In genomic region chr15:60618206-60618605, GRCh38 we compare ENCODE assay signal across 27 cellular contexts.
"Had no signal": no experiment of that assay in that cellular context is flagged by ENCODE, and none has a peak within 500 bp of the region (broad histone marks: within the 10 kb centered on the region; RNA-seq: fewer than 3 reads in every experiment).

No MANE protein-coding gene starts in this region.

- H3K36me3 ChIP-seq: ascending aorta, breast epithelium, cardiac muscle cell, gastroesophageal sphincter had no signal

- H3K27me3 ChIP-seq: ascending aorta, breast epithelium, gastroesophageal sphincter had no signal

- DNase-seq: activated CD4-positive, alpha-beta memory T cell treated with anti-CD3 and anti-CD28 coated beads for 36 hours; activated CD4-positive, alpha-beta T cell treated with anti-CD3 and anti-CD28 coated beads for 36 hours; activated CD4-positive, alpha-beta T cell treated with anti-CD3 and anti-CD28 coated beads, Interleukin-2, amount 10 ng/mL, durations not matched to agents 24 days and 14 days; activated CD4-positive, CD25-positive, alpha-beta regulatory T cell; activated CD4-positive, CD25-positive, alpha-beta regulatory T cell treated with anti-CD3 and anti-CD28 coated beads, Interleukin-2, amount 50 U/mL, for 72 hours; activated CD8-positive, alpha-beta memory T cell treated with anti-CD3 and anti-CD28 coated beads, Interleukin-2, amount 10 ng/mL, durations not matched to agents 7 days and 5 days; activated CD8-positive, alpha-beta memory T cell treated with anti-CD3 and anti-CD28 coated beads, Interleukin-2, amount 50 U/mL, for 4 hours; activated CD8-positive, alpha-beta T cell treated with anti-CD3 and anti-CD28 coated beads, Interleukin-2, amount 10 ng/mL, durations not matched to agents 7 days and 5 days; activated gamma-delta T cell; activated naive CD4-positive, alpha-beta T cell; activated naive CD4-positive, alpha-beta T cell treated with anti-CD3 and anti-CD28 coated beads, Interleukin-2, amount 10 ng/mL, durations not matched to agents 7 days and 5 days; activated naive CD8-positive, alpha-beta T cell treated with anti-CD3 and anti-CD28 coated beads, Interleukin-2, amount 10 ng/mL, durations not matched to agents 7 days and 5 days; activated T-cell treated with anti-CD3 and anti-CD28 coated beads for 4 hours; activated T-cell treated with anti-CD3 and anti-CD28 coated beads, Interleukin-2, amount 50 U/mL, for 24 hours; activated T-cell treated with anti-CD3 and anti-CD28 coated beads, Interleukin-2, amount 50 U/mL, for 72 hours; central memory CD4-positive, alpha-beta T cell; cortex of kidney; dermis blood vessel endothelial cell; effector CD4-positive, alpha-beta T cell; effector memory CD8-positive, alpha-beta T cell; foreskin melanocyte; T-helper 2 cell had no signal

- ATAC-seq: activated CD4-positive, alpha-beta T cell treated with anti-CD3 and anti-CD28 coated beads for 36 hours; activated CD8-positive, alpha-beta memory T cell treated with anti-CD3 and anti-CD28 coated beads, Interleukin-2, amount 10 ng/mL, durations not matched to agents 7 days and 5 days; activated CD8-positive, alpha-beta T cell treated with anti-CD3 and anti-CD28 coated beads, Interleukin-2, amount 10 ng/mL, durations not matched to agents 7 days and 5 days; activated naive CD4-positive, alpha-beta T cell treated with anti-CD3 and anti-CD28 coated beads, Interleukin-2, amount 50 U/mL, for 72 hours; activated T-cell treated with anti-CD3 and anti-CD28 coated beads, Interleukin-2, amount 50 U/mL, for 72 hours; effector memory CD8-positive, alpha-beta T cell; gastroesophageal sphincter had no signal

- H3K27ac ChIP-seq: ascending aorta, breast epithelium, cardiac muscle cell, gastroesophageal sphincter had no signal

- H3K4me1 ChIP-seq: breast epithelium had no signal

- H3K9me3 ChIP-seq: ascending aorta, breast epithelium, gastroesophageal sphincter had no signal

- H3K4me3 ChIP-seq: ascending aorta, breast epithelium, cardiac muscle cell, gastroesophageal sphincter had no signal
